Comparison of ENCODE assay signal across 15 cellular contexts in the genomic region with DNA sequence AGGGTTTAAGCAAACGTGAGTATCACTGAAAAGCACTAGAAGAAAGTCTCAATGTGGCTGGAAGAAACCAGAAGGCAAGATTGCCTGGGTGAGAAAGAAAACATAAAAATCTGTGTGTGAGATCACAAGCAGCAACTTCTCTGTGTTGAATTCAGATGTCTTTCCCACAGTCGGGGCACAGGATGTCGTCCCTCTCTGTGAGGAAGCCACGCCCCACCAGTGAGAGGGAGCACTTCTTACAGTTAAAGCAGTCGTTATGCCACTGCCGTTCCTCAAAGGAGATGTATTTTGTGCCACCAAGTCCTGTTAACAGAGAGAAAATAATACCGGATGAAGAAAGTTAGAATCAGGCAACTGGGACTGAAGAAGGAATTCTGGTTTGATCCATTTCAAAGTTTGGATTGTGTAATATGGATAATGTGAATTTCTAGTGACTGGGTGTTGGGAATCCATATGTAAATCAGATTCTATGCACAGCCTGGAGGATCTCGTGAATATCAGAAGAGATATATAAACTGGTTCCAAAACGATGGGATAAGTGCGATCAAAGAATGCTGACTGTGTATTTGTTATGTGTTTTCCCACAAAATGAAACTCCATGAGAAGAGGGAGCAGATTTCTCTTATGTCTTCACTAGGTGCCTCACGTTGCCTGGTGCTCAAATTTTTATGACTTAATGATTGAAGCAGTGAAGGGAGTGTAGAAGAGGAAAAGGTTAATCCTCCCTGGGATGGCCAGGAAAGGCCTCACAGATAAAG. TPM values are rescaled to one million over a fixed set of nuclear protein-coding genes. Genes with fewer than 3 reads are reported as not detected.
DNase-seq lines count a peak whose midpoint lies in the region; ATAC-seq and TF ChIP-seq lines count a peak whose summit lies in the region.
"Had no signal": no experiment of that assay in that cellular context is flagged by ENCODE, and none has a peak within 500 bp of the region (broad histone marks: within the 10 kb centered on the region; RNA-seq: fewer than 3 reads in every experiment).

No MANE protein-coding gene starts in this region.

- no peaks in the 10 kb centered on the region for H3K79me2 ChIP-seq in Loucy (ENCODE audit: insufficient read depth, low read length)

- ATAC-seq in activated CD8-positive, alpha-beta T cell treated with anti-CD3 and anti-CD28 coated beads for 36 hours = no peak
- ATAC-seq in HG03378 (IDR thresholded peaks at IDR 0.05; ENCODE audit: unreplicated experiment) = no peak
- no peak for ATAC-seq in GM21367 (IDR thresholded peaks at IDR 0.05; ENCODE audit: unreplicated experiment)

- TF ChIP-seq POLR2A in thyroid gland (IDR thresholded peaks at IDR 0.05) (no peak), esophagus squamous epithelium (IDR thresholded peaks at IDR 0.05) (no peak)

- H3F3A ChIP-seq in Loucy (ENCODE audit: low read depth) = no peaks in the 10 kb centered on the region

- intact Hi-C loops in activated CD8-positive, alpha-beta T cell treated with anti-CD3 and anti-CD28 coated beads for 36 hours (cut with micrococcal nuclease) = no loop called here
- intact Hi-C loops in thyroid gland (cut with DNase I) (no loop called here), esophagus squamous epithelium (cut with DNase I) (no loop called here)

- H3K9me2 ChIP-seq in Loucy (replicated peaks; ENCODE audit: low read depth, low read length) = no peaks in the 10 kb centered on the region

- H3K4me1 ChIP-seq in CD8-positive, alpha-beta memory T cell (ENCODE audit: insufficient read depth, low read length) = peaks cover 19% of the 10 kb centered on the region
- H3K4me1 ChIP-seq in Loucy (ENCODE audit: insufficient read depth, low read length, poor library complexity, severe bottlenecking) (peaks cover 33% of the 10 kb centered on the region), thyroid gland (peaks cover 0 to 4% of the 10 kb centered on the region in 2 donors), esophagus squamous epithelium (peaks cover 0 to 12% (median 0%) of the 10 kb centered on the region in 3 donors)
- H3K4me1 ChIP-seq: BE2C had no signal

- H2AFZ ChIP-seq in Loucy (ENCODE audit: low read length) = no peak overlapping the region

- CTCF ChIA-PET in CD8-positive, alpha-beta memory T cell (lab: Charles Lee) = no interaction called here
- CTCF ChIA-PET in activated CD8-positive, alpha-beta T cell treated with anti-CD3 and anti-CD28 coated beads for 36 hours (lab: Charles Lee) = interaction anchor here (1.6 kb wide), 1 partner anchor 22 kb away, joined by 3 read pairs; no protein-coding TSS in a partner anchor

- H3K9me3 ChIP-seq in CD8-positive, alpha-beta memory T cell (ENCODE audit: low read length) = peaks cover 7% of the 10 kb centered on the region
- no peaks in the 10 kb centered on the region for H3K9me3 ChIP-seq in Loucy (ENCODE audit: insufficient read depth, low read depth, low read length)
- H3K9me3 ChIP-seq in thyroid gland = no peaks in the 10 kb centered on the region
- H3K9me3 ChIP-seq in esophagus squamous epithelium = no peaks in the 10 kb centered on the region
- H3K9me3 ChIP-seq: BE2C had no signal

- H3K4me1 Mint-ChIP-seq in CD8-positive, alpha-beta memory T cell = peaks cover 17 to 21% (median 18%) of the 10 kb centered on the region in 3 donors
- H3K4me1 Mint-ChIP-seq in activated CD8-positive, alpha-beta T cell treated with anti-CD3 and anti-CD28 coated beads for 36 hours (ENCODE audit: low read depth) = peaks cover 12% of the 10 kb centered on the region
- H3K4me1 Mint-ChIP-seq: mesothelial cell of epicardium had no signal

- H3K4me3 Mint-ChIP-seq in CD8-positive, alpha-beta memory T cell = no peak overlapping the region
- no peak overlapping the region for H3K4me3 Mint-ChIP-seq in activated CD8-positive, alpha-beta T cell treated with anti-CD3 and anti-CD28 coated beads for 36 hours
- H3K4me3 Mint-ChIP-seq: mesothelial cell of epicardium had no signal

- peaks cover 6% of the 10 kb centered on the region for H3K36me3 ChIP-seq in CD8-positive, alpha-beta memory T cell (ENCODE audit: insufficient read depth, low read length)
- H3K36me3 ChIP-seq in Loucy (ENCODE audit: insufficient read depth, low read length) (peaks cover 87% of the 10 kb centered on the region; the same call in 1 of the 2 replicates), thyroid gland (peaks cover 17 to 24% of the 10 kb centered on the region in 2 donors), esophagus squamous epithelium (peaks cover 11 to 99% (median 27%) of the 10 kb centered on the region in 3 donors)

- H3K4me3 ChIP-seq in CD8-positive, alpha-beta memory T cell (ENCODE audit: low read length) = no peak overlapping the region
- H3K4me3 ChIP-seq in Loucy (ENCODE audit: low read length, poor library complexity, severe bottlenecking) (peak overlapping the region; percentile 42), thyroid gland (replicated peaks in 1 of 3) (no peak overlapping the region), esophagus squamous epithelium (no peak overlapping the region)

- H3K27me3 ChIP-seq in CD8-positive, alpha-beta memory T cell (ENCODE audit: insufficient read depth, low read length, poor library complexity, severe bottlenecking) = no peaks in the 10 kb centered on the region
- no peaks in the 10 kb centered on the region for H3K27me3 ChIP-seq in Loucy (ENCODE audit: insufficient read depth, low read length, poor library complexity, severe bottlenecking)
- H3K27me3 ChIP-seq in thyroid gland = no peaks in the 10 kb centered on the region
- no peaks in the 10 kb centered on the region for H3K27me3 ChIP-seq in esophagus squamous epithelium
- H3K27me3 ChIP-seq: BE2C had no signal

- peaks cover 7 to 14% (median 12%) of the 10 kb centered on the region in 5 donors for H3K9me3 Mint-ChIP-seq in CD8-positive, alpha-beta memory T cell
- H3K9me3 Mint-ChIP-seq in activated CD8-positive, alpha-beta T cell treated with anti-CD3 and anti-CD28 coated beads for 36 hours = peaks cover 3% of the 10 kb centered on the region

- WGBS in thyroid gland, 2 donors = 69 to 70% methylated on average over 11 of the region's 11 CpGs
- WGBS in esophagus squamous epithelium, 2 donors = 64 to 65% methylated on average over 11 of the region's 11 CpGs

- peak overlapping the region; percentile 56 for H3K4me2 ChIP-seq in Loucy (ENCODE audit: low read depth, low read length, poor library complexity, severe bottlenecking)

- no peaks in the 10 kb centered on the region for H3K27me3 Mint-ChIP-seq in CD8-positive, alpha-beta memory T cell
- no peaks in the 10 kb centered on the region for H3K27me3 Mint-ChIP-seq in activated CD8-positive, alpha-beta T cell treated with anti-CD3 and anti-CD28 coated beads for 36 hours

- POLR2A ChIA-PET in CD8-positive, alpha-beta memory T cell (lab: Charles Lee) = no interaction called here
- POLR2A ChIA-PET in activated CD8-positive, alpha-beta T cell treated with anti-CD3 and anti-CD28 coated beads for 36 hours (lab: Charles Lee) = no interaction called here

- H4K20me1 ChIP-seq in Loucy (ENCODE audit: insufficient read depth, low read length, poor library complexity, severe bottlenecking) = no peaks in the 10 kb centered on the region

- peaks cover 17 to 47% (median 32%) of the 10 kb centered on the region in 3 donors for H3K36me3 Mint-ChIP-seq in CD8-positive, alpha-beta memory T cell
- peaks cover 33% of the 10 kb centered on the region for H3K36me3 Mint-ChIP-seq in activated CD8-positive, alpha-beta T cell treated with anti-CD3 and anti-CD28 coated beads for 36 hours (ENCODE audit: low read depth)

- peak overlapping the region in 6 of 8 donors; percentile 2 to 59 (median 26) for H3K27ac Mint-ChIP-seq in CD8-positive, alpha-beta memory T cell
- H3K27ac Mint-ChIP-seq in activated CD8-positive, alpha-beta T cell treated with anti-CD3 and anti-CD28 coated beads for 36 hours = no peak overlapping the region
- H3K27ac Mint-ChIP-seq: mesothelial cell of epicardium had no signal

- H3K9ac ChIP-seq in Loucy (ENCODE audit: low read depth, low read length, poor library complexity, severe bottlenecking) = peak overlapping the region; percentile 44

- DNase-seq in CD8-positive, alpha-beta memory T cell = peak in 1 of 5 donors; percentile 12
- DNase-seq in activated CD8-positive, alpha-beta T cell treated with anti-CD3 and anti-CD28 coated beads for 36 hours = peak; percentile 30
- DNase-seq in iris pigment epithelial cell (ENCODE audit: low read depth) (peak; percentile 7), thyroid gland (no peak), esophagus squamous epithelium (lab: John Stamatoyannopoulos, UW) (no peak)
- DNase-seq: BE2C, H7, islet precursor cell, NCI-H1105 treated with DMSO at 0.1 percent for 48 hours, occipital lobe, substantia nigra had no signal

- TF ChIP-seq CTCF in Loucy (conservative IDR thresholded peaks at IDR 0.05; ENCODE audit: low read length) = no peak
- TF ChIP-seq CTCF in activated CD8-positive, alpha-beta T cell treated with anti-CD3 and anti-CD28 coated beads for 36 hours (IDR thresholded peaks at IDR 0.05) = no peak
- TF ChIP-seq CTCF in thyroid gland (IDR thresholded peaks at IDR 0.05) = no peak
- TF ChIP-seq CTCF in esophagus squamous epithelium (IDR thresholded peaks at IDR 0.05) = no peak

- no peak overlapping the region for H3K27ac ChIP-seq in CD8-positive, alpha-beta memory T cell (ENCODE audit: low read depth, low read length)
- H3K27ac ChIP-seq in thyroid gland (no peak overlapping the region), esophagus squamous epithelium (no peak overlapping the region)

RNA-seq across cellular contexts. Expression of a gene that starts 24.0 kb away (rescaled TPM):
- total RNA-seq in CD8-positive, alpha-beta memory T cell = 10 to 100 TPM; 19.4 to 20.0 TPM
- polyA plus RNA-seq in CD8-positive, alpha-beta memory T cell = 8.4 TPM
- 10 to 100 TPM; 22.3 to 23.3 TPM for total RNA-seq in activated CD8-positive, alpha-beta T cell treated with anti-CD3 and anti-CD28 coated beads for 36 hours
- 10 to 100 TPM; 16.6 to 41.1 (median 22.1) TPM for total RNA-seq in thyroid gland
- 10 to 100 TPM in 3 of 4 donors, 1 to 10 TPM in 1; 9.3 to 19.8 (median 12.4) TPM for total RNA-seq in esophagus squamous epithelium

RNA-seq across cellular contexts. Expression of a gene that starts 31.8 kb away (rescaled TPM):
- total RNA-seq in CD8-positive, alpha-beta memory T cell = 10 to 100 TPM; 30.8 to 32.1 TPM
- polyA plus RNA-seq in CD8-positive, alpha-beta memory T cell = 30.8 TPM
- total RNA-seq in activated CD8-positive, alpha-beta T cell treated with anti-CD3 and anti-CD28 coated beads for 36 hours = 10 to 100 TPM; 17.9 to 20.2 TPM
- total RNA-seq in thyroid gland (10 to 100 TPM; 35.4 to 53.2 (median 40.1) TPM), esophagus squamous epithelium (10 to 100 TPM; 11.7 to 24.6 (median 15.6) TPM)

RNA-seq across cellular contexts. Expression of a gene that starts 37.5 kb away (rescaled TPM):
- total RNA-seq in CD8-positive, alpha-beta memory T cell = 1 to 10 TPM; 3.3 to 3.5 TPM
- 0.69 TPM for polyA plus RNA-seq in CD8-positive, alpha-beta memory T cell
- total RNA-seq in activated CD8-positive, alpha-beta T cell treated with anti-CD3 and anti-CD28 coated beads for 36 hours = 1 to 10 TPM; 3.3 to 4.4 TPM
- total RNA-seq in thyroid gland = 10 to 100 TPM; 36.7 to 81.2 (median 44.0) TPM
- 10 to 100 TPM; 46.1 to 89.1 (median 54.7) TPM for total RNA-seq in esophagus squamous epithelium

Comparison
In these comparisons a context has a peak if more than half of its experiments do, and no peak if none do; other contexts are left out.
1. DNase-seq: peak in activated CD8-positive, alpha-beta T cell treated with anti-CD3 and anti-CD28 coated beads for 36 hours (single experiment) and iris pigment epithelial cell (single experiment); none in thyroid gland (0 of 2) and esophagus squamous epithelium (single experiment).
2. RNA of a gene that starts 37.5 kb away (total RNA-seq): 46.1 to 89.1 TPM in esophagus squamous epithelium and 36.7 to 81.2 TPM in thyroid gland; 3.3 to 4.4 TPM in activated CD8-positive, alpha-beta T cell treated with anti-CD3 and anti-CD28 coated beads for 36 hours and 3.3 to 3.5 TPM in CD8-positive, alpha-beta memory T cell; every median in the first group is over 4 times any median in the second.